In genomic region chr17:5437721-5438317, GRCh38 we compare ENCODE assay signal across 8 cellular contexts. TPM values are rescaled to one million over a fixed set of nuclear protein-coding genes. Genes with fewer than 3 reads are reported as not detected.
A peak's percentile ranks its signal among the peaks of the same experiment; 100 is the strongest.
DNase-seq lines count a peak whose midpoint lies in the region; ATAC-seq and TF ChIP-seq lines count a peak whose summit lies in the region.

No MANE protein-coding gene starts in this region.

- H3K4me3 Mint-ChIP-seq in Calu3 (ENCODE audit: low read depth, unreplicated experiment), result peak overlapping the region; percentile 72
- H3K4me3 Mint-ChIP-seq in endothelial cell (ENCODE audit: unreplicated experiment), result peak overlapping the region; percentile 85
- peak overlapping the region; percentile 81 for H3K4me3 Mint-ChIP-seq in osteocyte (ENCODE audit: unreplicated experiment)

- H3K36me3 ChIP-seq in PC-9 (ENCODE audit: low read depth), result peaks cover 39% of the 10 kb centered on the region

- peaks cover 28% of the 10 kb centered on the region for H4K20me1 ChIP-seq in PC-9 (ENCODE audit: insufficient read depth)

- TF ChIP-seq CTCF in Calu3 (IDR thresholded peaks at IDR 0.05; ENCODE audit: unreplicated experiment) (no peak), PC-9 (conservative IDR thresholded peaks at IDR 0.05) (no peak), endothelial cell (IDR thresholded peaks at IDR 0.05; ENCODE audit: unreplicated experiment) (no peak), osteocyte (IDR thresholded peaks at IDR 0.05) (no peak)

- CTCF ChIA-PET in Calu3 (lab: Charles Lee) (no interaction called here), PC-9 (lab: Charles Lee) (no interaction called here)

- H3K4me3 ChIP-seq in PC-9, result peak overlapping the region; percentile 72

- no peaks in the 10 kb centered on the region for H3K9me2 ChIP-seq in PC-9 (ENCODE audit: insufficient read depth)

- intact Hi-C loops in Calu3 (cut with micrococcal nuclease; ENCODE audit: unreplicated experiment) (no loop called here), PC-9 (cut with micrococcal nuclease; ENCODE audit: unreplicated experiment) (loop anchor here (2.0 kb wide), 1 partner anchor 17 kb away; the partner anchor contains the start of gene RPAIN)

- H3K27ac Mint-ChIP-seq in Calu3 (ENCODE audit: unreplicated experiment), result no peak overlapping the region
- peak overlapping the region; percentile 42 for H3K27ac Mint-ChIP-seq in endothelial cell (ENCODE audit: unreplicated experiment)
- peak overlapping the region; percentile 74 for H3K27ac Mint-ChIP-seq in osteocyte (ENCODE audit: unreplicated experiment)

- no peak for ATAC-seq in GM21447 (IDR thresholded peaks at IDR 0.05; ENCODE audit: unreplicated experiment)
- ATAC-seq in HG03097 (IDR thresholded peaks at IDR 0.05; ENCODE audit: low FRiP score, unreplicated experiment), result no peak

- peaks cover 18% of the 10 kb centered on the region for H3K4me1 ChIP-seq in PC-9 (replicated peaks; ENCODE audit: insufficient read depth)

- H3K27ac ChIP-seq in PC-9, result peak overlapping the region; percentile 28

- H3K27me3 ChIP-seq in PC-9 (ENCODE audit: insufficient read depth, low read depth), result no peaks in the 10 kb centered on the region

- in situ Hi-C loops in KBM-7 (cut with MboI; ENCODE audit: low pct_unique_long_range_greater_than_20kb, low sequenced_read_pairs), result no loop called here

- H3K27me3 Mint-ChIP-seq in Calu3 (ENCODE audit: unreplicated experiment) (no peaks in the 10 kb centered on the region), endothelial cell (ENCODE audit: unreplicated experiment) (no peaks in the 10 kb centered on the region), osteocyte (ENCODE audit: unreplicated experiment) (no peaks in the 10 kb centered on the region)

- peaks cover 46% of the 10 kb centered on the region for H3K79me2 ChIP-seq in PC-9 (ENCODE audit: low read depth)

- POLR2A ChIA-PET in PC-9 (lab: Charles Lee; ENCODE audit: unreplicated experiment), result no interaction called here

- peak overlapping the region; percentile 91 for H3K4me2 ChIP-seq in PC-9

- H3K9me3 ChIP-seq in PC-9 (ENCODE audit: insufficient read depth, low read depth), result no peaks in the 10 kb centered on the region

- H3K9me3 Mint-ChIP-seq in Calu3 (ENCODE audit: low read depth, unreplicated experiment) (no peaks in the 10 kb centered on the region), endothelial cell (ENCODE audit: unreplicated experiment) (no peaks in the 10 kb centered on the region), osteocyte (ENCODE audit: unreplicated experiment) (no peaks in the 10 kb centered on the region)

- no peak for DNase-seq in Calu3
- peak in 1 of 2 experiments; percentile 86 for DNase-seq in PC-9
- no peak for DNase-seq in endothelial cell (ENCODE audit: low spot score)
- no peak for DNase-seq in osteocyte (ENCODE audit: extremely low spot score, unreplicated experiment)
- no peak for DNase-seq in cerebellum (ENCODE audit: low spot score)
- DNase-seq in KBM-7, result no peak

- peak overlapping the region; percentile 72 for H2AFZ ChIP-seq in PC-9

- H3K36me3 Mint-ChIP-seq in Calu3 (ENCODE audit: insufficient read depth, unreplicated experiment) (peaks cover 46% of the 10 kb centered on the region), endothelial cell (ENCODE audit: low read depth, unreplicated experiment) (peaks cover 20% of the 10 kb centered on the region), osteocyte (ENCODE audit: unreplicated experiment) (peaks cover 20% of the 10 kb centered on the region)

- H3K4me1 Mint-ChIP-seq in Calu3 (ENCODE audit: low read depth, unreplicated experiment), result no peaks in the 10 kb centered on the region
- H3K4me1 Mint-ChIP-seq in endothelial cell (ENCODE audit: unreplicated experiment), result peaks cover 16% of the 10 kb centered on the region
- H3K4me1 Mint-ChIP-seq in osteocyte (ENCODE audit: unreplicated experiment), result peaks cover 21% of the 10 kb centered on the region

- no TSS peak for BruUV-seq in Calu3 (replicated peaks; lab: Mats Ljungman, UMichigan)
- BruUV-seq in PC-9 (replicated peaks; lab: Mats Ljungman, UMichigan), result TSS peak; percentile 48

- peaks cover 49% of the 10 kb centered on the region; the same call in 1 of the 2 replicates for H3F3A ChIP-seq in PC-9 (ENCODE audit: insufficient read depth, low read depth)

RNA-seq across cellular contexts. Expression of gene C1QBP, which starts 1.1 kb away (rescaled TPM):
- total RNA-seq in Calu3 (2022), result 124 and 128 TPM in 2 replicates
- total RNA-seq in PC-9 (2021), result 206 and 230 TPM in 2 replicates
- 100 TPM for total RNA-seq in endothelial cell (ENCODE audit: unreplicated experiment)
- total RNA-seq in osteocyte, result 83.8 and 86.3 TPM in 2 replicates
- 67.2 TPM for total RNA-seq in cerebellum

RNA-seq across cellular contexts. Expression of gene RPAIN, which starts 17.8 kb away (rescaled TPM):
- total RNA-seq in Calu3 (2022), result 36.7 and 42.0 TPM in 2 replicates
- 56.3 and 70.2 TPM in 2 replicates for total RNA-seq in PC-9 (2021)
- 47.7 TPM for total RNA-seq in endothelial cell (ENCODE audit: unreplicated experiment)
- 58.2 and 58.6 TPM in 2 replicates for total RNA-seq in osteocyte
- 65.1 TPM for total RNA-seq in cerebellum

RNA-seq across cellular contexts. Expression of gene NUP88, which starts 18.4 kb away (rescaled TPM):
- 67.2 and 70.9 TPM in 2 replicates for total RNA-seq in Calu3 (2022)
- total RNA-seq in PC-9 (2021), result 88.6 and 93.1 TPM in 2 replicates
- 42.4 TPM for total RNA-seq in endothelial cell (ENCODE audit: unreplicated experiment)
- total RNA-seq in osteocyte, result 45.7 and 50.8 TPM in 2 replicates
- 74.3 TPM for total RNA-seq in cerebellum

RNA-seq across cellular contexts. Expression of gene DHX33, which starts 31.0 kb away (rescaled TPM):
- 17.5 and 19.0 TPM in 2 replicates for total RNA-seq in Calu3 (2022)
- total RNA-seq in PC-9 (2021), result 25.4 and 28.1 TPM in 2 replicates
- 18.4 TPM for total RNA-seq in endothelial cell (ENCODE audit: unreplicated experiment)
- 17.5 and 18.9 TPM in 2 replicates for total RNA-seq in osteocyte
- total RNA-seq in cerebellum, result 15.9 TPM

RNA-seq across cellular contexts. Expression of gene DERL2, which starts 48.2 kb away (rescaled TPM):
- 52.4 and 56.7 TPM in 2 replicates for total RNA-seq in Calu3 (2022)
- 47.7 and 71.1 TPM in 2 replicates for total RNA-seq in PC-9 (2021)
- 83.4 TPM for total RNA-seq in endothelial cell (ENCODE audit: unreplicated experiment)
- total RNA-seq in osteocyte, result 73.1 and 81.2 TPM in 2 replicates
- 46.9 TPM for total RNA-seq in cerebellum
